Comparison of ENCODE assay signal across 8 cellular contexts in the genomic region with DNA sequence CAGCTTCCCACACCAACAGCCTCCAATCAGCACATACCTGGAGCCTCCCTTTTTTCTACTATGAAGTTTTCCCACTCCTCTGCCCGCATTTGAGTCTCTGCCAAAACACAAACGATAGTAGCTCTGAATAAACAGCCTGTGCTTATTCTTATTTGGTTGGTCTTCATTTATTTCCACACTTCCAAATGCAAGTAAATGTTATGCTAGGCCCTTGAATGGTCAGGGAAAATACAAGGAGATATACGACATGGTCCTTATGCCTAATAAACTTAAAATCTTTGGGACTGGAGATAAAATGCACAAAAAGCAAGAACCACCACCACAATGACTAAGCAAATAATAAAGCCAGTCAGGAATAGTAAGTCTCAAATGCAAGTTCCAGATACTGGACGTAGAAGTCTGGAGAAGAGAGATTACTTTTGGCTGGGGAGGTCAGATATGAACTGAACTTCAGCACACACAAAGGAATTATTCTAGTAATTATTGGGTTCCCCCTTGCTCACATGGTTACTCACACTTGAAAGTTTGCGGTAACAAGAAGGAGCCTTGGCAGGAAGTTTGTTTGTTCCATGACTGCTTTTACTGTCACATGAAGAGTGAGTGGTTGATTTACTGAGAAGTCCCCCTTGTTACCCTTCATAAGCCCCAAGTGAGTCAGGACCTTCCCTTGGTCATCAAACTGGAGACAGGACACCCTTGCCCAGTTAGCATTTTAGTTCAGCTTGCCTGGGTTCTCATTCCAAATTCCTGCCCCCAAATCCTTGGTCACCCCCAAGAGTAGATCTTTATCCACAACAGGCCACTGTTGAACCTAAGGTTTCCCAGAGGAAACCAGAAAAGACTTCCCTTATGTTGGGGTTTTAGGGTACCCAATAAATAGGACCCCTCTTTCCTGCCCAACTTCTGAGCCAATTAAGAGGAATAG.
DNase-seq lines count a peak whose midpoint lies in the region; ATAC-seq and TF ChIP-seq lines count a peak whose summit lies in the region.

No MANE protein-coding gene starts in this region.

- H3K27me3 Mint-ChIP-seq in activated T-cell treated with anti-CD3 and anti-CD28 coated beads, Interleukin-2, amount 50 U/mL, for 24 hours: no peaks in the 10 kb centered on the region
- H3K27me3 Mint-ChIP-seq in memory B cell: no peaks in the 10 kb centered on the region

- no peak overlapping the region for H3K9ac ChIP-seq in DND-41 (ENCODE audit: low read depth, low read length)

- no peak overlapping the region for H3K27ac ChIP-seq in DND-41 (ENCODE audit: low read length)

- H3K4me1 Mint-ChIP-seq in activated T-cell treated with anti-CD3 and anti-CD28 coated beads, Interleukin-2, amount 50 U/mL, for 24 hours (ENCODE audit: low read depth): peaks cover 99% of the 10 kb centered on the region
- H3K4me1 Mint-ChIP-seq in memory B cell: peaks cover 57% of the 10 kb centered on the region

- DNase-seq in DND-41 (no peak), GM20000 (ENCODE audit: low spot score) (peak; percentile 49), memory B cell (ENCODE audit: low spot score in 2 of 2) (peak; percentile 29 to 60), NCI-H69 (lab: John Stamatoyannopoulos, UW) (no peak), anterior cingulate cortex (lab: John Stamatoyannopoulos, UW) (no peak), NCI-H345 (lab: John Stamatoyannopoulos, UW) (no peak)
- peak; percentile 59 for DNase-seq in activated T-cell treated with anti-CD3 and anti-CD28 coated beads, Interleukin-2, amount 50 U/mL, for 24 hours

- peak; percentile 75 for ATAC-seq in DND-41 (ENCODE audit: insufficient read depth, low read depth)
- peak; percentile 83 for ATAC-seq in HG03571 (IDR thresholded peaks at IDR 0.05; ENCODE audit: unreplicated experiment)
- ATAC-seq in memory B cell (ENCODE audit: low read depth): peak; percentile 95

- H3K9me3 ChIP-seq in DND-41 (ENCODE audit: insufficient read depth, low read length, severe bottlenecking): no peaks in the 10 kb centered on the region

- no peaks in the 10 kb centered on the region for H4K20me1 ChIP-seq in DND-41 (ENCODE audit: insufficient read depth, low read length)

- TF ChIP-seq CTCF in DND-41 (IDR thresholded peaks at IDR 0.05; ENCODE audit: borderline replicate concordance, extremely low read depth, low read length, poor library complexity, severe bottlenecking) (no peak), GM20000 (IDR thresholded peaks at IDR 0.05; ENCODE audit: extremely low read depth, missing control alignments) (no peak)

- H3K27ac Mint-ChIP-seq in activated T-cell treated with anti-CD3 and anti-CD28 coated beads, Interleukin-2, amount 50 U/mL, for 24 hours: peak overlapping the region; percentile 97
- H3K27ac Mint-ChIP-seq in memory B cell: peak overlapping the region; percentile 92

- no peak overlapping the region for H3K4me3 ChIP-seq in DND-41 (ENCODE audit: low read depth in 1 of 2, low read length in 2 of 2)

- H3K27me3 ChIP-seq in DND-41 (ENCODE audit: insufficient read depth, low read length, poor library complexity): no peaks in the 10 kb centered on the region

- no peaks in the 10 kb centered on the region for H3K79me2 ChIP-seq in DND-41 (ENCODE audit: insufficient read depth, low read length)

- peaks cover 9% of the 10 kb centered on the region for H3K4me1 ChIP-seq in DND-41 (ENCODE audit: insufficient read depth, low read length)

- H3K4me3 Mint-ChIP-seq in activated T-cell treated with anti-CD3 and anti-CD28 coated beads, Interleukin-2, amount 50 U/mL, for 24 hours: peak overlapping the region; percentile 75
- H3K4me3 Mint-ChIP-seq in memory B cell: peak overlapping the region; percentile 49

- H3K9me3 Mint-ChIP-seq in activated T-cell treated with anti-CD3 and anti-CD28 coated beads, Interleukin-2, amount 50 U/mL, for 24 hours: peaks cover 20% of the 10 kb centered on the region
- no peaks in the 10 kb centered on the region for H3K9me3 Mint-ChIP-seq in memory B cell

- peaks cover 35% of the 10 kb centered on the region for H3K36me3 Mint-ChIP-seq in activated T-cell treated with anti-CD3 and anti-CD28 coated beads, Interleukin-2, amount 50 U/mL, for 24 hours (ENCODE audit: low read depth)
- peaks cover 2% of the 10 kb centered on the region for H3K36me3 Mint-ChIP-seq in memory B cell

- no peak overlapping the region for H3K4me2 ChIP-seq in DND-41 (ENCODE audit: insufficient read depth, low read length)

- H3K36me3 ChIP-seq in DND-41 (ENCODE audit: insufficient read depth, low read length): no peaks in the 10 kb centered on the region

- no peak overlapping the region for H2AFZ ChIP-seq in DND-41 (ENCODE audit: low read depth, low read length)

Comparison
In these comparisons a context has a peak if more than half of its experiments do, and no peak if none do; other contexts are left out.
1. DNase-seq: peak in GM20000 (single experiment), activated T-cell treated with anti-CD3 and anti-CD28 coated beads, Interleukin-2, amount 50 U/mL, for 24 hours (single experiment) and memory B cell (2 of 2); none in DND-41 (single experiment), NCI-H69 (single experiment), anterior cingulate cortex (0 of 58) and NCI-H345 (single experiment).
2. Peak in every context shown above with its lines, with median percentiles within 50 percentile points of each other: ATAC-seq.